8 cellular contexts compared by ENCODE assay signal in genomic region chr6:131134950-131135243, GRCh38. TPM values are rescaled to one million over a fixed set of nuclear protein-coding genes. Genes with fewer than 3 reads are reported as not detected.
DNase-seq lines count a peak whose midpoint lies in the region; TF ChIP-seq lines count a peak whose summit lies in the region.

No MANE protein-coding gene starts in this region.

- no peaks in the 10 kb centered on the region for H3K36me3 ChIP-seq in CD4-positive, alpha-beta memory T cell (ENCODE audit: insufficient read depth, low read length)
- H3K36me3 ChIP-seq in PC-9 (ENCODE audit: low read depth) (no peaks in the 10 kb centered on the region), osteoblast (ENCODE audit: insufficient read depth, low read length) (no peaks in the 10 kb centered on the region)

- intact Hi-C loops in CD4-positive, alpha-beta memory T cell (cut with micrococcal nuclease) = loop anchor here (5.0 kb wide), 1 partner anchor 73 kb away; the partner anchor contains the start of gene EPB41L2
- intact Hi-C loops in PC-9 (cut with micrococcal nuclease; ENCODE audit: unreplicated experiment) = no loop called here

- peak overlapping the region in 1 of 2 donors; percentile 42 for H3K4me3 ChIP-seq in CD4-positive, alpha-beta memory T cell (ENCODE audit: low read length in 2 of 2)
- H3K4me3 ChIP-seq in PC-9 = peak overlapping the region; percentile 65
- peak overlapping the region; percentile 87 for H3K4me3 ChIP-seq in osteoblast (ENCODE audit: insufficient read depth, low read length)

- H2AFZ ChIP-seq in PC-9 (peak overlapping the region; percentile 93), osteoblast (ENCODE audit: low read length) (peak overlapping the region; percentile 91)

- POLR2A ChIA-PET in CD4-positive, alpha-beta memory T cell (lab: Charles Lee; ENCODE audit: partially characterized antibody) = interaction anchor here (1.8 kb wide), 1 partner anchor 65 kb away, joined by 6 read pairs; no protein-coding TSS in a partner anchor
- POLR2A ChIA-PET in PC-9 (lab: Charles Lee; ENCODE audit: unreplicated experiment) = no interaction called here

- H3F3A ChIP-seq in PC-9 (ENCODE audit: insufficient read depth, low read depth) = no peaks in the 10 kb centered on the region; the same call in none of the 2 replicates

- H3K36me3 Mint-ChIP-seq in CD4-positive, alpha-beta memory T cell = peaks cover 0 to 5% of the 10 kb centered on the region in 2 donors

- H3K4me1 ChIP-seq in CD4-positive, alpha-beta memory T cell (ENCODE audit: insufficient read depth, low read length) = peaks cover 17% of the 10 kb centered on the region
- peaks cover 7% of the 10 kb centered on the region; the same call in 1 of the 2 replicates for H3K4me1 ChIP-seq in PC-9 (replicated peaks; ENCODE audit: insufficient read depth)
- H3K4me1 ChIP-seq in osteoblast (ENCODE audit: insufficient read depth, low read length) = peaks cover 2% of the 10 kb centered on the region

- no peaks in the 10 kb centered on the region for H3K27me3 ChIP-seq in CD4-positive, alpha-beta memory T cell (ENCODE audit: insufficient read depth, low read length)
- no peaks in the 10 kb centered on the region; the same call in 1 of the 2 replicates for H3K27me3 ChIP-seq in PC-9 (ENCODE audit: insufficient read depth, low read depth)
- no peaks in the 10 kb centered on the region for H3K27me3 ChIP-seq in osteoblast (ENCODE audit: insufficient read depth, low read length)

- no peak for TF ChIP-seq CTCF in PC-9 (conservative IDR thresholded peaks at IDR 0.05)
- no peak for TF ChIP-seq CTCF in osteoblast (IDR thresholded peaks at IDR 0.05; ENCODE audit: extremely low read depth, low read depth, low read length)
- TF ChIP-seq CTCF in GM20000 (IDR thresholded peaks at IDR 0.05; ENCODE audit: extremely low read depth, missing control alignments) = no peak

- CTCF ChIA-PET in CD4-positive, alpha-beta memory T cell (lab: Charles Lee; ENCODE audit: partially characterized antibody) = no interaction called here
- CTCF ChIA-PET in PC-9 (lab: Charles Lee) = no interaction called here

- H3K9me3 Mint-ChIP-seq in CD4-positive, alpha-beta memory T cell = no peaks in the 10 kb centered on the region

- peaks cover 12 to 31% (median 22%) of the 10 kb centered on the region in 4 donors for H3K4me1 Mint-ChIP-seq in CD4-positive, alpha-beta memory T cell

- peak overlapping the region; percentile 47 to 95 (median 87) for H3K27ac Mint-ChIP-seq in CD4-positive, alpha-beta memory T cell

- peak overlapping the region; percentile 27 for H3K27ac ChIP-seq in CD4-positive, alpha-beta memory T cell (ENCODE audit: low read depth, low read length)
- peak overlapping the region; percentile 37; the same call in 1 of the 2 replicates for H3K27ac ChIP-seq in PC-9
- H3K27ac ChIP-seq in osteoblast (ENCODE audit: low read depth, low read length) = peak overlapping the region; percentile 54

- H3K4me2 ChIP-seq in PC-9 (peak overlapping the region; percentile 85), osteoblast (ENCODE audit: insufficient read depth, low read length) (peak overlapping the region; percentile 76)

- H3K4me3 Mint-ChIP-seq in CD4-positive, alpha-beta memory T cell = peak overlapping the region; percentile 87 to 94 (median 91)

- no peaks in the 10 kb centered on the region for H3K9me2 ChIP-seq in PC-9 (ENCODE audit: insufficient read depth)

- no peaks in the 10 kb centered on the region for H3K9me3 ChIP-seq in CD4-positive, alpha-beta memory T cell (ENCODE audit: control insufficient read depth in 1 of 2, low read length in 2 of 2)
- H3K9me3 ChIP-seq in PC-9 (ENCODE audit: insufficient read depth, low read depth) (no peaks in the 10 kb centered on the region), osteoblast (ENCODE audit: low read depth, low read length) (no peaks in the 10 kb centered on the region)

- no peak for DNase-seq in CD4-positive, alpha-beta memory T cell
- DNase-seq in PC-9 (no peak), epidermal melanocyte (ENCODE audit: insufficient read length, low spot score) (peak; percentile 33), osteoblast (ENCODE audit: insufficient read length, low spot score, missing footprints) (no peak), NCI-H1436 treated with DMSO at 0.1 percent for 48 hours (lab: John Stamatoyannopoulos, UW) (no peak), GF-D8 (lab: John Stamatoyannopoulos, UW) (no peak), NCI-H82 treated with DMSO at 0.1 percent for 48 hours (lab: John Stamatoyannopoulos, UW; ENCODE audit: unreplicated experiment) (no peak), GM20000 (ENCODE audit: low spot score) (no peak)

- H4K20me1 ChIP-seq in PC-9 (ENCODE audit: insufficient read depth) (no peaks in the 10 kb centered on the region), osteoblast (ENCODE audit: insufficient read depth, low read length) (no peaks in the 10 kb centered on the region)

- peaks cover 1 to 5% of the 10 kb centered on the region in 2 donors for H3K27me3 Mint-ChIP-seq in CD4-positive, alpha-beta memory T cell

- TSS peak; percentile 68 for BruUV-seq in PC-9 (replicated peaks; lab: Mats Ljungman, UMichigan)

- no peaks in the 10 kb centered on the region for H3K79me2 ChIP-seq in PC-9 (ENCODE audit: low read depth)
- H3K79me2 ChIP-seq in osteoblast (ENCODE audit: insufficient read depth, low read length) = no peaks in the 10 kb centered on the region

RNA-seq across cellular contexts. Expression of gene AKAP7, which starts 0.4 kb away (rescaled TPM):
- total RNA-seq in CD4-positive, alpha-beta memory T cell = 10 to 100 TPM; 15.4 to 16.2 TPM
- 10 to 100 TPM; 14.5 to 19.0 TPM for polyA plus RNA-seq in CD4-positive, alpha-beta memory T cell
- 3.8 and 4.5 TPM in 2 replicates for total RNA-seq in PC-9 (2021)
- total RNA-seq in osteoblast = 4.0 and 6.8 TPM in 2 replicates
